Comparison of ENCODE assay signal across 19 cellular contexts in genomic region chr13:50580684-50581305, GRCh38.
DNase-seq lines count a peak whose midpoint lies in the region; ATAC-seq and TF ChIP-seq lines count a peak whose summit lies in the region.
"Had no signal": no experiment of that assay in that cellular context is flagged by ENCODE, and none has a peak within 500 bp of the region (broad histone marks: within the 10 kb centered on the region; RNA-seq: fewer than 3 reads in every experiment).

No MANE protein-coding gene starts in this region.

- peak overlapping the region; percentile 4; the same call in 1 of the 2 replicates for H3K27ac ChIP-seq in GM23248
- H3K27ac ChIP-seq in substantia nigra (ENCODE audit: low read depth, low read length, poor library complexity, severe bottlenecking), result no peak overlapping the region
- H3K27ac ChIP-seq: gastroesophageal sphincter, RWPE1, tibial nerve had no signal

- no peak overlapping the region for H3K9ac ChIP-seq in GM23248
- no peak overlapping the region for H3K9ac ChIP-seq in adipocyte (ENCODE audit: low read length)

- H3K36me3 ChIP-seq in GM23248 (ENCODE audit: low read depth) (no peaks in the 10 kb centered on the region), adipocyte (ENCODE audit: control insufficient read depth, insufficient read depth, low read length, severe bottlenecking) (no peaks in the 10 kb centered on the region)
- H3K36me3 ChIP-seq: gastroesophageal sphincter, tibial nerve had no signal

- H3K4me2 ChIP-seq in GM23248 (ENCODE audit: unreplicated experiment), result peak overlapping the region; percentile 24

- in situ Hi-C loops in GM23248 (cut with MboI), result no loop called here

- no peaks in the 10 kb centered on the region for H3K9me3 ChIP-seq in GM23248 (ENCODE audit: low read depth)
- H3K9me3 ChIP-seq in adipocyte (ENCODE audit: control insufficient read depth, low read length), result no peaks in the 10 kb centered on the region
- H3K9me3 ChIP-seq: gastroesophageal sphincter, tibial nerve had no signal

- H3K36me3 Mint-ChIP-seq in osteocyte (ENCODE audit: unreplicated experiment), result peaks cover 2% of the 10 kb centered on the region
- H3K36me3 Mint-ChIP-seq: activated naive CD8-positive, alpha-beta T cell treated with anti-CD3 and anti-CD28 coated beads, Interleukin-2, amount 10 ng/mL, durations not matched to agents 7 days and 5 days had no signal

- peaks cover 12% of the 10 kb centered on the region for H3K4me1 ChIP-seq in GM23248 (ENCODE audit: insufficient read depth)
- peaks cover 44% of the 10 kb centered on the region for H3K4me1 ChIP-seq in adipocyte (ENCODE audit: control insufficient read depth, insufficient read depth, low read length)

- TF ChIP-seq CTCF in fibroblast of mammary gland (conservative IDR thresholded peaks at IDR 0.05; ENCODE audit: control insufficient read depth, insufficient read depth, low read depth, low read length) (peak; percentile 12), osteocyte (IDR thresholded peaks at IDR 0.05) (peak; percentile 15), GM10248 (IDR thresholded peaks at IDR 0.05; ENCODE audit: control extremely low read depth, extremely low read depth, low read depth, missing control alignments) (no peak)

- H3K4me1 Mint-ChIP-seq in osteocyte (ENCODE audit: unreplicated experiment), result peaks cover 35% of the 10 kb centered on the region

- no peak overlapping the region for H3K27ac Mint-ChIP-seq in osteocyte (ENCODE audit: unreplicated experiment)
- H3K27ac Mint-ChIP-seq: activated naive CD8-positive, alpha-beta T cell treated with anti-CD3 and anti-CD28 coated beads, Interleukin-2, amount 10 ng/mL, durations not matched to agents 7 days and 5 days; progenitor cell of endocrine pancreas had no signal

- no peaks in the 10 kb centered on the region for H3K79me2 ChIP-seq in GM23248 (ENCODE audit: insufficient read depth)

- WGBS in GM23248 (ENCODE audit: low coverage in 1 of 2, low lambda C conversion rate in 2 of 2, missing lambda C conversion rate in 2 of 2), 2 experiments, result 39 to 40% methylated on average over 4 of the region's 4 CpGs

- no peak overlapping the region for H2AFZ ChIP-seq in GM23248

- peaks cover 3% of the 10 kb centered on the region for H3K27me3 Mint-ChIP-seq in osteocyte (ENCODE audit: unreplicated experiment)

- ATAC-seq in HG02571 (IDR thresholded peaks at IDR 0.05; ENCODE audit: unreplicated experiment), result no peak
- ATAC-seq: gastroesophageal sphincter had no signal

- CTCF ChIA-PET in GM10248 (lab: Yijun Ruan, JAX), result no interaction called here

- peaks cover 19% of the 10 kb centered on the region; the same call in 1 of the 2 replicates for H3F3A ChIP-seq in GM23248 (ENCODE audit: insufficient read depth)

- no peak overlapping the region for H3K4me3 Mint-ChIP-seq in osteocyte (ENCODE audit: unreplicated experiment)
- H3K4me3 Mint-ChIP-seq: activated naive CD8-positive, alpha-beta T cell treated with anti-CD3 and anti-CD28 coated beads, Interleukin-2, amount 10 ng/mL, durations not matched to agents 7 days and 5 days had no signal

- POLR2A ChIA-PET in GM10248 (lab: Yijun Ruan, JAX), result no interaction called here

- DNase-seq in GM23248 (peak; percentile 89), adipocyte (ENCODE audit: low read depth) (peak; percentile 71), fibroblast of mammary gland (ENCODE audit: low read depth) (peak; percentile 58), osteocyte (ENCODE audit: extremely low spot score, unreplicated experiment) (no peak), substantia nigra (lab: John Stamatoyannopoulos, UW) (no peak), GM10248 (ENCODE audit: extremely low spot score) (no peak)
- DNase-seq: activated CD4-positive, alpha-beta T cell treated with anti-CD3 and anti-CD28 coated beads for 4 hours; activated naive CD8-positive, alpha-beta T cell treated with anti-CD3 and anti-CD28 coated beads, Interleukin-2, amount 10 ng/mL, durations not matched to agents 7 days and 5 days; activated T-cell treated with anti-CD3 and anti-CD28 coated beads for 4 hours; DMS79 treated with DMSO at 0.1 percent for 48 hours; islet precursor cell; NCI-H1930; NCI-H82; stimulated activated CD8-positive, alpha-beta memory T cell treated with anti-CD3 and anti-CD28 coated beads, Interleukin-4, amount 100 ng/mL, for 48 hours had no signal

- H4K20me1 ChIP-seq in GM23248 (ENCODE audit: insufficient read depth), result no peaks in the 10 kb centered on the region

- H3K27me3 ChIP-seq in GM23248 (replicated peaks; ENCODE audit: insufficient read depth) (no peaks in the 10 kb centered on the region), adipocyte (replicated peaks; ENCODE audit: control insufficient read depth, insufficient read depth, low read length) (no peaks in the 10 kb centered on the region)
- H3K27me3 ChIP-seq: gastroesophageal sphincter, tibial nerve had no signal

- H3K9me3 Mint-ChIP-seq in osteocyte (ENCODE audit: unreplicated experiment), result no peaks in the 10 kb centered on the region

- H3K9me2 ChIP-seq in GM23248 (ENCODE audit: insufficient read depth), result no peaks in the 10 kb centered on the region

- H3K4me3 ChIP-seq in GM23248, result no peak overlapping the region
- H3K4me3 ChIP-seq in adipocyte (ENCODE audit: low read length), result no peak overlapping the region
- no peak overlapping the region for H3K4me3 ChIP-seq in fibroblast of mammary gland (ENCODE audit: control insufficient read depth, low read depth, low read length)
- H3K4me3 ChIP-seq: gastroesophageal sphincter, tibial nerve had no signal

Comparison
In these comparisons a context has a peak if more than half of its experiments do, and no peak if none do; other contexts are left out.
1. DNase-seq: peak in GM23248 (single experiment), adipocyte (single experiment) and fibroblast of mammary gland (single experiment); none in osteocyte (single experiment), substantia nigra (0 of 49) and GM10248 (single experiment).